Comparison of ENCODE assay signal across 8 cellular contexts in the genomic region with DNA sequence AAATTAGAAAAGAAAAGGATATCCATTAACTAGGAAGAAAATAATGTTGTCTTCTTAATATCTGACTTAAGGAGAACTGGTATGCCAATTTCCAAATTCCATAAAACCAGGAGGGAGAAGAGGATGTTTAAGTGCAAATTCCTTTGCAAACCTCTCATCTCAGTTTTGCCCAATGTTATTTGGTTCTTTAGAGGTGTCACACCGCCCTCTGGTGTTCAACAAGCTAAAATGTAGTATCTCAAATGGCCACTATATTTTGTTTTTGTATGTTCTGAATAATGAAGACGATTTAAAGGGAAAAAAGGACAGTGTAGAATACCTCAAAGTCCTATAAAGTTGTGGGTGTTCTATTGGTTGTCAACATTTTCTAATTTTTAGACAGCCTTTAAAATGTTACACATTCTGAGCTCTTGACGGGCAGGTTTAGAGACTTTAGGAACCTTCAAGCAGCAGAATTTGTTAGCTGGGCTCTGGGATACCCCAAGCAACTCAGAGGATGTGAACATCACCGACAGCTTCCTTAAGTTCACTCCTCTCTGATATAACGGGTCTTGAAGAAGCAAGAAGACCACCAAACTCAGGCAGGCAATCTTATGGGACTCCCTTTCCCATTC.
DNase-seq lines count a peak whose midpoint lies in the region; ATAC-seq lines count a peak whose summit lies in the region.

No MANE protein-coding gene starts in this region.

- no peaks in the 10 kb centered on the region for H3K4me1 Mint-ChIP-seq in activated T-cell treated with anti-CD3 and anti-CD28 coated beads, Interleukin-2, amount 50 U/mL, for 4 hours (ENCODE audit: low read depth)
- H3K4me1 Mint-ChIP-seq in activated CD8-positive, alpha-beta T cell treated with anti-CD3 and anti-CD28 coated beads, Interleukin-2, amount 10 ng/mL, durations not matched to agents 7 days and 5 days (ENCODE audit: low read depth): no peaks in the 10 kb centered on the region

- ATAC-seq in activated T-cell treated with anti-CD3 and anti-CD28 coated beads, Interleukin-2, amount 50 U/mL, for 4 hours: no peak
- ATAC-seq in HG02852 (IDR thresholded peaks at IDR 0.05; ENCODE audit: unreplicated experiment): peak; percentile 63
- no peak for ATAC-seq in activated CD8-positive, alpha-beta T cell treated with anti-CD3 and anti-CD28 coated beads, Interleukin-2, amount 10 ng/mL, durations not matched to agents 7 days and 5 days
- ATAC-seq in GM18520 (IDR thresholded peaks at IDR 0.05; ENCODE audit: unreplicated experiment): no peak

- no peaks in the 10 kb centered on the region for H3K36me3 Mint-ChIP-seq in activated T-cell treated with anti-CD3 and anti-CD28 coated beads, Interleukin-2, amount 50 U/mL, for 4 hours (ENCODE audit: insufficient read depth)
- no peaks in the 10 kb centered on the region for H3K36me3 Mint-ChIP-seq in activated CD8-positive, alpha-beta T cell treated with anti-CD3 and anti-CD28 coated beads, Interleukin-2, amount 10 ng/mL, durations not matched to agents 7 days and 5 days (ENCODE audit: low read depth)

- intact Hi-C loops in head of caudate nucleus (cut with DNase I): loop anchor here (10.0 kb wide), 2 partner anchors 325 to 745 kb away; no protein-coding TSS in a partner anchor

- POLR2A ChIA-PET in activated CD8-positive, alpha-beta T cell treated with anti-CD3 and anti-CD28 coated beads, Interleukin-2, amount 10 ng/mL, durations not matched to agents 7 days and 5 days (lab: Charles Lee): interaction anchor here (0.9 kb wide), 1 partner anchor 419 kb away, joined by 4 read pairs; no protein-coding TSS in a partner anchor

- CTCF ChIA-PET in activated CD8-positive, alpha-beta T cell treated with anti-CD3 and anti-CD28 coated beads, Interleukin-2, amount 10 ng/mL, durations not matched to agents 7 days and 5 days (lab: Charles Lee): interaction anchor here (0.6 to 7.6 kb wide), 14 partner anchors 8 to 548 kb away, joined by 3 to 70 read pairs (median 4); no protein-coding TSS in a partner anchor

- no peak overlapping the region for H3K4me3 Mint-ChIP-seq in activated T-cell treated with anti-CD3 and anti-CD28 coated beads, Interleukin-2, amount 50 U/mL, for 4 hours
- no peak overlapping the region for H3K4me3 Mint-ChIP-seq in activated CD8-positive, alpha-beta T cell treated with anti-CD3 and anti-CD28 coated beads, Interleukin-2, amount 10 ng/mL, durations not matched to agents 7 days and 5 days

- H3K27me3 Mint-ChIP-seq in activated T-cell treated with anti-CD3 and anti-CD28 coated beads, Interleukin-2, amount 50 U/mL, for 4 hours (ENCODE audit: low read depth): peaks cover 4% of the 10 kb centered on the region
- H3K27me3 Mint-ChIP-seq in activated CD8-positive, alpha-beta T cell treated with anti-CD3 and anti-CD28 coated beads, Interleukin-2, amount 10 ng/mL, durations not matched to agents 7 days and 5 days (ENCODE audit: low read depth): peaks cover 2% of the 10 kb centered on the region

- no peaks in the 10 kb centered on the region for H3K9me3 Mint-ChIP-seq in activated T-cell treated with anti-CD3 and anti-CD28 coated beads, Interleukin-2, amount 50 U/mL, for 4 hours
- H3K9me3 Mint-ChIP-seq in activated CD8-positive, alpha-beta T cell treated with anti-CD3 and anti-CD28 coated beads, Interleukin-2, amount 10 ng/mL, durations not matched to agents 7 days and 5 days (ENCODE audit: insufficient read depth): no peaks in the 10 kb centered on the region

- DNase-seq in activated T-cell treated with anti-CD3 and anti-CD28 coated beads for 24 hours (ENCODE audit: low read depth): peak; percentile 2
- DNase-seq in activated T-cell treated with anti-CD3 and anti-CD28 coated beads, Interleukin-2, amount 50 U/mL, for 4 hours: no peak
- peak; percentile 66 for DNase-seq in NCI-H2227 (lab: John Stamatoyannopoulos, UW; ENCODE audit: unreplicated experiment)
- DNase-seq in activated CD8-positive, alpha-beta T cell treated with anti-CD3 and anti-CD28 coated beads, Interleukin-2, amount 10 ng/mL, durations not matched to agents 7 days and 5 days: peak; percentile 61
- DNase-seq in head of caudate nucleus: peak in 35 of 42 donors; percentile 15 to 84 (median 56)
- peak; percentile 77 for DNase-seq in renal cortical epithelial cell (ENCODE audit: low read depth)

- H3K27ac Mint-ChIP-seq in activated CD8-positive, alpha-beta T cell treated with anti-CD3 and anti-CD28 coated beads, Interleukin-2, amount 10 ng/mL, durations not matched to agents 7 days and 5 days: no peak overlapping the region
